In genomic region chr3:147420361-147421183, GRCh38 we compare ENCODE assay signal across 20 cellular contexts. TPM values are rescaled to one million over a fixed set of nuclear protein-coding genes. Genes with fewer than 3 reads are reported as not detected.
DNase-seq lines count a peak whose midpoint lies in the region; ATAC-seq and TF ChIP-seq lines count a peak whose summit lies in the region.
"Had no signal": no experiment of that assay in that cellular context is flagged by ENCODE, and none has a peak within 500 bp of the region (broad histone marks: within the 10 kb centered on the region; RNA-seq: fewer than 3 reads in every experiment).

No MANE protein-coding gene starts in this region.

- H3K4me1 Mint-ChIP-seq in H9, result peaks cover 36 to 61% of the 10 kb centered on the region in 2 experiments

- no peak overlapping the region for H3K56ac ChIP-seq in H9 (ENCODE audit: insufficient read length, low read depth, low read length)

- TF ChIP-seq POLR2A in adrenal gland (IDR thresholded peaks at IDR 0.05), result no peak

- H2BK5ac ChIP-seq in H9 (ENCODE audit: insufficient read length, low read length), result no peak overlapping the region

- H3K14ac ChIP-seq in H9 (ENCODE audit: insufficient read depth, low read length), result no peak overlapping the region

- DNase-seq in H9 (no peak), caudate nucleus (lab: John Stamatoyannopoulos, UW) (no peak), H4 (ENCODE audit: low spot score) (no peak), adrenal gland (no peak)
- no peak for DNase-seq in stimulated activated CD4-positive, alpha-beta T cell treated with anti-CD3 and anti-CD28 coated beads, Interleukin-15, amount 100 ng/mL, for 24 hours
- DNase-seq: activated CD4-positive, alpha-beta T cell treated with anti-CD3 and anti-CD28 coated beads for 48 hours; activated CD8-positive, alpha-beta memory T cell treated with anti-CD3 and anti-CD28 coated beads, Interleukin-2, amount 50 U/mL, for 4 hours; activated naive CD4-positive, alpha-beta T cell treated with Interleukin-2 at 50 U/mL for 16 hours; aorta; erythroblast; NCI-H187; NCI-H345 had no signal

- H3K36me3 ChIP-seq in skeletal muscle satellite cell (ENCODE audit: insufficient read depth, low read length), result no peaks in the 10 kb centered on the region
- no peaks in the 10 kb centered on the region for H3K36me3 ChIP-seq in adrenal gland (replicated peaks in 1 of 2)
- H3K36me3 ChIP-seq: thoracic aorta had no signal

- no peak overlapping the region for H2AK5ac ChIP-seq in H9 (ENCODE audit: insufficient read length, low read length)

- no peak overlapping the region for H4K8ac ChIP-seq in H9 (replicated peaks; ENCODE audit: insufficient read length, low read depth, low read length)

- no peak overlapping the region for H4K5ac ChIP-seq in H9 (ENCODE audit: insufficient read length, low read depth, low read length)

- no peaks in the 10 kb centered on the region; a peak in 1 of 7 replicates for H3K36me3 Mint-ChIP-seq in H9 (ENCODE audit: insufficient read depth in 1 of 3, low read depth in 3 of 3)

- no peaks in the 10 kb centered on the region for H3K79me2 ChIP-seq in H9 (ENCODE audit: insufficient read depth, low read length)

- no peak overlapping the region for H3K27ac Mint-ChIP-seq in H9
- H3K27ac Mint-ChIP-seq: dendritic cell treated with granulocyte-macrophage colony-stimulating factor and Interleukin-4, amounts not matched to agents 40 ng/mL and 50 ng/mL, for 4 days; progenitor cell of endocrine pancreas had no signal

- H3K4me3 ChIP-seq in skeletal muscle satellite cell (ENCODE audit: low read length) (peak overlapping the region; percentile 85), adrenal gland (no peak overlapping the region)

- ATAC-seq in GM18907 (IDR thresholded peaks at IDR 0.05; ENCODE audit: unreplicated experiment), result no peak

- H3K27me3 ChIP-seq in H9 (ENCODE audit: insufficient read depth, low read length) (peaks cover 83% of the 10 kb centered on the region), layer of hippocampus (ENCODE audit: control insufficient read depth, insufficient read depth, low read length) (peaks cover 15% of the 10 kb centered on the region), skeletal muscle satellite cell (ENCODE audit: control insufficient read depth, insufficient read depth, low read length) (no peaks in the 10 kb centered on the region), adrenal gland (peaks cover 88% of the 10 kb centered on the region)

- no peaks in the 10 kb centered on the region for H3K79me1 ChIP-seq in H9 (ENCODE audit: insufficient read depth, low read depth, low read length, poor library complexity, severe bottlenecking)

- H3K27ac ChIP-seq in H9 (ENCODE audit: insufficient read length, low read depth, low read length) (no peak overlapping the region), caudate nucleus (ENCODE audit: low read depth, low read length) (peak overlapping the region; percentile 76), layer of hippocampus (ENCODE audit: low read depth, low read length) (peak overlapping the region; percentile 55), adrenal gland (no peak overlapping the region)
- H3K27ac ChIP-seq: RWPE1 had no signal

- H3T11ph ChIP-seq in H9 (ENCODE audit: low read length), result no peak overlapping the region

- H3K23me2 ChIP-seq in H9 (ENCODE audit: insufficient read length, low read depth, low read length, poor library complexity, severe bottlenecking), result peaks cover 22% of the 10 kb centered on the region

- H3K9ac ChIP-seq in H9 (ENCODE audit: extremely low read depth, insufficient read length, low read length) (no peak overlapping the region), skeletal muscle satellite cell (ENCODE audit: low read depth, low read length) (peak overlapping the region; percentile 76)

- H2BK12ac ChIP-seq in H9 (ENCODE audit: insufficient read length, low read depth, low read length), result no peak overlapping the region

- peak overlapping the region; percentile 87 for H3K4me2 ChIP-seq in H9 (ENCODE audit: insufficient read depth, insufficient read length, low read length)
- H3K4me2 ChIP-seq in skeletal muscle satellite cell (ENCODE audit: low read length), result peak overlapping the region; percentile 91

- no peak overlapping the region for H3K4ac ChIP-seq in H9 (ENCODE audit: low read depth, low read length)

- TF ChIP-seq CTCF in H9 (conservative IDR thresholded peaks at IDR 0.05), result no peak
- TF ChIP-seq CTCF in adrenal gland (IDR thresholded peaks at IDR 0.05), result no peak

- H3K9me3 ChIP-seq in H9 (ENCODE audit: control insufficient read depth, low read depth, low read length) (no peaks in the 10 kb centered on the region), skeletal muscle satellite cell (replicated peaks; ENCODE audit: low read length) (no peaks in the 10 kb centered on the region), adrenal gland (replicated peaks in 1 of 3) (no peaks in the 10 kb centered on the region)
- H3K9me3 ChIP-seq: thoracic aorta had no signal

- H3K27me3 Mint-ChIP-seq in H9 (ENCODE audit: low read depth), result peaks cover 100% of the 10 kb centered on the region

- peaks cover 5% of the 10 kb centered on the region; the same call in 1 of the 2 replicates for H3K4me1 ChIP-seq in H9 (ENCODE audit: insufficient read depth, low read length)
- peaks cover 14% of the 10 kb centered on the region for H3K4me1 ChIP-seq in skeletal muscle satellite cell (ENCODE audit: control insufficient read depth, insufficient read depth, low read length)
- H3K4me1 ChIP-seq in adrenal gland (replicated peaks in 1 of 2), result peaks cover 0 to 10% of the 10 kb centered on the region in 2 donors

- no CpG with 5 or more reads among the region's 32 CpGs for WGBS in H9 (ENCODE audit: extremely low coverage, insufficient read length, low lambda C conversion rate)
- WGBS in adrenal gland, 4 donors, result 20 to 26% (median 21%) methylated on average over 15 to 32 of the region's 32 CpGs

- no peak overlapping the region for H2AFZ ChIP-seq in H9 (ENCODE audit: low read length)

- no peaks in the 10 kb centered on the region for H4K20me1 ChIP-seq in H9 (ENCODE audit: control insufficient read depth, insufficient read depth, insufficient read length)

- H3K9me3 Mint-ChIP-seq in H9, result no peaks in the 10 kb centered on the region; a peak in 2 of 5 replicates

- no peak overlapping the region for H3K18ac ChIP-seq in H9 (ENCODE audit: insufficient read length, low read depth, low read length)

- no peak overlapping the region for H2BK20ac ChIP-seq in H9 (ENCODE audit: low read depth, low read length, poor library complexity, severe bottlenecking)

- intact Hi-C loops in adrenal gland (cut with DNase I), result no loop called here

- no peak overlapping the region for H3K23ac ChIP-seq in H9 (ENCODE audit: insufficient read length, low read depth, low read length)

- H2BK15ac ChIP-seq in H9 (ENCODE audit: low read depth, low read length), result no peak overlapping the region

- H4K91ac ChIP-seq in H9 (ENCODE audit: insufficient read length, low read depth, low read length), result no peak overlapping the region

- no peak overlapping the region for H2BK120ac ChIP-seq in H9 (ENCODE audit: low read depth, low read length, poor library complexity, severe bottlenecking)

- H3K4me3 Mint-ChIP-seq in H9, result peak overlapping the region in 1 of 2 experiments; percentile 82; a peak in 3 of 5 replicates
- H3K4me3 Mint-ChIP-seq: dendritic cell treated with granulocyte-macrophage colony-stimulating factor and Interleukin-4, amounts not matched to agents 40 ng/mL and 50 ng/mL, for 4 days had no signal

RNA-seq across cellular contexts. Expression of gene ZIC1, which starts 11.4 kb away (rescaled TPM):
- total RNA-seq in H9 (2021) (not detected in 2 replicates), adrenal gland (under 1 TPM in 1 of 8 donors, not detected in 7; 0.32 TPM)
- under 0.01 and 1.1 TPM in 2 replicates for total RNA-seq in skeletal muscle satellite cell (2012; rRNA removed)
- total RNA-seq in H4 (2014; rRNA removed; shearing (Covaris generic)), result 20.8 and 34.1 TPM in 2 replicates
- under 1 TPM in 2 of 3 donors, not detected in 1; 0.08 to 0.64 TPM for polyA plus RNA-seq in adrenal gland
- total RNA-seq: liver had no signal

RNA-seq across cellular contexts. Expression of gene ZIC4, which starts 14.2 kb away (rescaled TPM):
- total RNA-seq in H9 (2021) (not detected in 2 replicates), adrenal gland (not detected)
- 0.44 TPM in 1 of 2 replicates, not detected in the other for total RNA-seq in skeletal muscle satellite cell (2012; rRNA removed)
- 0.21 TPM in 1 of 2 replicates, not detected in the other for total RNA-seq in H4 (2014; rRNA removed; shearing (Covaris generic))
- polyA plus RNA-seq in adrenal gland, result under 1 TPM in 1 of 3 donors, not detected in 2; 0.07 TPM
- total RNA-seq: liver, progenitor cell of endocrine pancreas, thoracic aorta had no signal

Comparison
In these comparisons a context has a peak if more than half of its experiments do, and no peak if none do; other contexts are left out.
1. H3K27ac ChIP-seq: peak in caudate nucleus (single experiment) and layer of hippocampus (single experiment); none in H9 (single experiment) and adrenal gland (0 of 5).
2. RNA of gene ZIC1, which starts 11.4 kb away (total RNA-seq): 20.8 to 34.1 TPM in H4; not detected in H9 and 0.32 TPM in adrenal gland; every median in the first group is over 10 times any median in the second.